Comparison of ENCODE assay signal across 22 cellular contexts in the genomic region with DNA sequence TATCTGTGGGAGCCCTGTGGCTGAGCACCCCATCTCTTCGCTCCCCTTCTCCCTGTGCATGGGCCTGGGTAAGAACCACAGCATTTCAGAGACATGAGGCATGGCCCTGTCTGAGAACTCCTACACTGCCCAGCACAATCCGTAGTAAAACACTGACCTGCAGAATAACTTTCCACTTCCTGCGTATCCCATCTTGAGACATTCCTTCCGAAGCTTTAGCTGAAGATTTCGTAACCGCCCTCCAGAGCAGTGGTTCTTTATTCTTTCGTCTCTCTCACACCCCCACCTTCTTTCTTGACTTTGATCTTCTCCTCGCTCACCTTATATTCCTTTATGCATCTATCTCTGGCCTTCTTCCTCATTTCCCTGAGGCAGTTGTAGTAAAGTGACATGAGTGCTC.
"Had no signal": no experiment of that assay in that cellular context is flagged by ENCODE, and none has a peak within 500 bp of the region (broad histone marks: within the 10 kb centered on the region; RNA-seq: fewer than 3 reads in every experiment).

No MANE protein-coding gene starts in this region.

- DNase-seq: Karpas-422, KG1, MG63, NCI-H1092, NCI-H1105 treated with DMSO at 0.1 percent for 48 hours, NCI-H1417 treated with DMSO at 0.1 percent for 48 hours, NCI-H146, NCI-H1694 treated with DMSO at 0.1 percent for 48 hours, NCI-H2029, NCI-H2081 treated with DMSO at 0.1 percent for 48 hours, NCI-H2171, NCI-H226, NCI-H446, NCI-H510A, NCI-H524 treated with DMSO at 0.1 percent for 48 hours, NCI-H69, NCI-H774, Right ventricle myocardium superior, RPMI8226, SIG-M5 had no signal

- H3K4me1 ChIP-seq: SJSA1 had no signal

- H3K27ac ChIP-seq: SJSA1, SK-N-MC had no signal

- H3K36me3 ChIP-seq: MG63, SJSA1 had no signal

- H3K27me3 ChIP-seq: SJSA1 had no signal

- H3K4me3 ChIP-seq: MG63, SJSA1, SK-N-MC had no signal

- H3K9me3 ChIP-seq: MG63, SJSA1 had no signal
